In the genomic region with DNA sequence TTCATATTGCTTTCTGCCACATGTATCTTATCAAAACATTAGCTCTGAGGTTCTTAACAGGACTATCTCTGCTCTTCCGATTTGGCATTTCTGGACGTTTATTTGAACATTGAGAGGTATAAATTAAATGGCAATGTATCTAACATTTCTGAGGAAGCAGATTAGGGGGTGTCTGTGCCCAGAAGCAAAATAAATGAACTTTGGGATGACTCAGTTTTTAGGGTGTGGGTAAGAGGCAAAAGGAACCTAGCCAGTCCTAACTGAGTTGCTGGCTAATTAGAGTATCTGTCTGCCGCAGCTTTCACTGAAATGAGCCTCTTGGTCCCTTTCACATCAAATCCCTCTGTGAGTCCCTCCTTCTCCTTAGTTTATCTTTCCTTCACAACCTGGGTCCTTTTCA, we compare ENCODE assay signal across 8 cellular contexts. TPM values are rescaled to one million over a fixed set of nuclear protein-coding genes. Genes with fewer than 3 reads are reported as not detected.
DNase-seq lines count a peak whose midpoint lies in the region; ATAC-seq and TF ChIP-seq lines count a peak whose summit lies in the region.

No MANE protein-coding gene starts in this region.

- ATAC-seq in HG03159 (IDR thresholded peaks at IDR 0.05; ENCODE audit: unreplicated experiment): no peak

- H2AFZ ChIP-seq in OCI-LY7 (ENCODE audit: low read length) (no peak overlapping the region), trophoblast cell (ENCODE audit: insufficient read depth, low read length, poor library complexity) (no peak overlapping the region)

- H3K36me3 ChIP-seq in OCI-LY7 (ENCODE audit: insufficient read depth, low read length) (peaks cover 61% of the 10 kb centered on the region), trophoblast cell (ENCODE audit: control insufficient read depth in 1 of 2, insufficient read depth in 2 of 2, low read length in 2 of 2) (no peaks in the 10 kb centered on the region)

- peaks cover 60% of the 10 kb centered on the region for H3K4me1 ChIP-seq in OCI-LY7 (ENCODE audit: insufficient read depth, low read length, poor library complexity, severe bottlenecking)
- H3K4me1 ChIP-seq in trophoblast cell (ENCODE audit: control insufficient read depth in 1 of 2, insufficient read depth in 2 of 2, low read length in 2 of 2): peaks cover 0 to 3% of the 10 kb centered on the region in 2 experiments

- H3K4me2 ChIP-seq in OCI-LY7 (ENCODE audit: low read length): peak overlapping the region; percentile 94
- H3K4me2 ChIP-seq in trophoblast cell (ENCODE audit: low read length): peak overlapping the region; percentile 29

- no peak overlapping the region for H3K4ac ChIP-seq in trophoblast cell (ENCODE audit: low read depth, low read length)

- no peak overlapping the region for H4K91ac ChIP-seq in trophoblast cell (ENCODE audit: low read depth, low read length)

- no peak overlapping the region for H2BK12ac ChIP-seq in trophoblast cell (ENCODE audit: low read length)

- H4K12ac ChIP-seq in trophoblast cell (ENCODE audit: low read depth, low read length): no peak overlapping the region

- no peak overlapping the region for H3K14ac ChIP-seq in trophoblast cell (ENCODE audit: low read length)

- BruUV-seq in OCI-LY7 (replicated peaks; lab: Mats Ljungman, UMichigan): TSS peak; percentile 59

- no peak overlapping the region for H3K18ac ChIP-seq in trophoblast cell (ENCODE audit: low read length)

- no CpG with 5 or more reads among the region's 3 CpGs for WGBS in trophoblast cell (ENCODE audit: extremely low coverage, insufficient coverage, insufficient read length)

- H3K27ac ChIP-seq in OCI-LY7 (ENCODE audit: low read depth, low read length, poor library complexity, severe bottlenecking): peak overlapping the region; percentile 75
- no peak overlapping the region for H3K27ac ChIP-seq in trophoblast cell (ENCODE audit: low read depth, low read length)

- peaks cover 2% of the 10 kb centered on the region for H3K79me1 ChIP-seq in trophoblast cell (ENCODE audit: low read length)

- no peak overlapping the region for H4K8ac ChIP-seq in trophoblast cell (ENCODE audit: low read depth, low read length)

- no peak overlapping the region for H3K23ac ChIP-seq in trophoblast cell (ENCODE audit: low read length)

- H3K4me3 ChIP-seq in OCI-LY7 (ENCODE audit: low read depth, low read length, poor library complexity, severe bottlenecking) (peak overlapping the region; percentile 98), epithelial cell of esophagus (ENCODE audit: low read length) (peak overlapping the region; percentile 88), trophoblast cell (ENCODE audit: low read depth, low read length) (no peak overlapping the region)

- CTCF ChIA-PET in OCI-LY7 (lab: Charles Lee; ENCODE audit: unreplicated experiment): no interaction called here

- H2BK5ac ChIP-seq in trophoblast cell (ENCODE audit: low read depth, low read length, poor library complexity): no peak overlapping the region

- no peak overlapping the region for H2BK120ac ChIP-seq in trophoblast cell (ENCODE audit: insufficient read depth, low read length, poor library complexity)

- H3K9me3 ChIP-seq in OCI-LY7 (ENCODE audit: low read length) (peaks cover 13% of the 10 kb centered on the region; the same call in 1 of the 2 replicates), trophoblast cell (ENCODE audit: insufficient read depth, low read depth, low read length) (no peaks in the 10 kb centered on the region)

- no peak overlapping the region for H2AK5ac ChIP-seq in trophoblast cell (ENCODE audit: low read length)

- TF ChIP-seq CTCF in OCI-LY7 (conservative IDR thresholded peaks at IDR 0.05; ENCODE audit: low read length): no peak
- TF ChIP-seq CTCF in epithelial cell of esophagus (IDR thresholded peaks at IDR 0.05; ENCODE audit: insufficient read depth, low read depth, low read length, missing control alignments): no peak

- POLR2A ChIA-PET in OCI-LY7 (lab: Charles Lee): interaction anchor here (1.3 to 7.3 kb wide), 6 partner anchors 12 to 59 kb away, joined by 4 to 160 read pairs (median 34); no protein-coding TSS in a partner anchor

- H3K79me2 ChIP-seq in OCI-LY7 (ENCODE audit: insufficient read depth, low read depth, low read length) (peaks cover 76% of the 10 kb centered on the region), trophoblast cell (ENCODE audit: control insufficient read depth, insufficient read depth, low read length, poor library complexity) (no peaks in the 10 kb centered on the region)

- no peaks in the 10 kb centered on the region for H3K27me3 ChIP-seq in trophoblast cell (ENCODE audit: insufficient read depth, low read length)

- no peaks in the 10 kb centered on the region for H3K9me2 ChIP-seq in OCI-LY7 (ENCODE audit: insufficient read depth, low read length)

- H3K9ac ChIP-seq in trophoblast cell (ENCODE audit: low read length): no peak overlapping the region

- DNase-seq in EH (ENCODE audit: low read depth): peak; percentile 31
- peak; percentile 34 for DNase-seq in OCI-LY7 (ENCODE audit: low spot score)
- peak; percentile 61 for DNase-seq in epithelial cell of esophagus (ENCODE audit: low read depth)
- DNase-seq in trophoblast cell: no peak
- no peak for DNase-seq in 8988T
- no peak for DNase-seq in iPS-NIHi7 (ENCODE audit: extremely low spot score)
- DNase-seq in NCI-H1048 (lab: John Stamatoyannopoulos, UW): no peak

- intact Hi-C loops in OCI-LY7 (cut with micrococcal nuclease; ENCODE audit: unreplicated experiment): no loop called here

- peaks cover 13% of the 10 kb centered on the region; the same call in 1 of the 2 replicates for H4K20me1 ChIP-seq in OCI-LY7 (ENCODE audit: insufficient read depth, low read length)

RNA-seq across cellular contexts. Expression of a gene that starts 1.1 kb away (rescaled TPM):
- total RNA-seq in OCI-LY7 (2014; rRNA removed; shearing (Covaris generic)): 83.4 and 87.9 TPM in 2 replicates
- 151 and 154 TPM in 2 replicates for total RNA-seq in OCI-LY7 (2022)
- polyA plus RNA-seq in trophoblast cell (2013): 1.2 TPM in 2 replicates

Comparison
In these comparisons a context has a peak if more than half of its experiments do, and no peak if none do; other contexts are left out.
1. DNase-seq: peak in EH (single experiment), OCI-LY7 (single experiment) and epithelial cell of esophagus (single experiment); none in trophoblast cell (0 of 2), 8988T (single experiment), iPS-NIHi7 (single experiment) and NCI-H1048 (single experiment).